Comparison of ENCODE assay signal across 11 cellular contexts in the genomic region with DNA sequence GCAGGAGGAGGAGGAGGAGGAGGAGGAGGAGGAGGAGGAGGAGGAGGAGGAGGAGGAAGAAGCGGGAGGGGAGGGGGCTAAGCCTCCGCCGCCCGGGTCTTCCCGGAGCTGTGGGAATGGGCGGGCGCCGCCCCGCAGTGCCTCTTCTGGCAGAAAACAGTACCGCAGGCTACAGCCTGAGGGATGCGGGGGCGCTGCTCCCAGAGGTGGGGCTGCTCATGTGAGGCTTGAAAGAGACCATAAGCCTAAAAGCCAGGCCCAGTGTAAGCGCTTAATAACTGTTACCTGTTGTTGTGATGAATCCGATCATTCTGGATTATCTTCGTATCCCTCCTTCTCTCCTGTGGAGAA. TPM values are rescaled to one million over a fixed set of nuclear protein-coding genes. Genes with fewer than 3 reads are reported as not detected.
DNase-seq lines count a peak whose midpoint lies in the region; ATAC-seq and TF ChIP-seq lines count a peak whose summit lies in the region.
"Not testable (repeated sequence)": the region's sequence is repeated elsewhere in the genome, so short reads cannot be mapped to it uniquely, and the experiment has no call there.
"Had no signal": no experiment of that assay in that cellular context is flagged by ENCODE, and none has a peak within 500 bp of the region (broad histone marks: within the 10 kb centered on the region; RNA-seq: fewer than 3 reads in every experiment).

A gene with protein sequence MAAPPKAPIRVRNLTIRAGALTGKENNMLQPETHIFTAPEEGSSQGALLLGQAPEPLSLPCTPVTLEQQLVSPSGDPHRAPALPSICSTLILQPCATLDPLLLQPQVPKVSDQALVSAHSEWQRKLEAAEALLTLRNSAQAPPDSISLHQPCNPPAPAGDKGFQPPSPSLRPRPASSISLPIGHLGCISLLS (minus strand): TSS at position 19 of the 351 bp plus-strand sequence. CDS start 68,143 bp downstream, outside the sequence.

- TF ChIP-seq CTCF in CD4-positive, alpha-beta T cell (IDR thresholded peaks at IDR 0.05); Panc1 (IDR thresholded peaks at IDR 0.05); body of pancreas (IDR thresholded peaks at IDR 0.05): not testable (repeated sequence)

- H3K4me3 Mint-ChIP-seq in CD4-positive, alpha-beta T cell; memory B cell: not testable (repeated sequence)

- not testable (repeated sequence) for H3K4me1 Mint-ChIP-seq in CD4-positive, alpha-beta T cell (ENCODE audit: low read depth); memory B cell

- peak; percentile 84 for ATAC-seq in CD4-positive, alpha-beta T cell (ENCODE audit: poor library complexity)
- ATAC-seq in GM18873 (IDR thresholded peaks at IDR 0.05; ENCODE audit: low FRiP score, unreplicated experiment) = peak; percentile 79
- peak; percentile 89 for ATAC-seq in GM21390 (IDR thresholded peaks at IDR 0.05; ENCODE audit: unreplicated experiment)
- peak; percentile 87 for ATAC-seq in HG02759 (IDR thresholded peaks at IDR 0.05; ENCODE audit: unreplicated experiment)
- peak; percentile 88 for ATAC-seq in HG03159 (IDR thresholded peaks at IDR 0.05; ENCODE audit: unreplicated experiment)
- peak; percentile 80 for ATAC-seq in Panc1
- ATAC-seq in body of pancreas = peak; percentile 79
- peak; percentile 81 for ATAC-seq in memory B cell (ENCODE audit: low read depth)

- DNase-seq in CD4-positive, alpha-beta T cell; Panc1 (ENCODE audit: low read depth, low spot score); body of pancreas; memory B cell (ENCODE audit: low spot score in 2 of 2): not testable (repeated sequence)

- H3K27ac ChIP-seq in CD4-positive, alpha-beta T cell (ENCODE audit: low read depth, low read length); Panc1 (ENCODE audit: low read length); body of pancreas: not testable (repeated sequence)

- intact Hi-C loops in CD4-positive, alpha-beta T cell (cut with DNase I, micrococcal nuclease); Panc1 (cut with micrococcal nuclease; ENCODE audit: unreplicated experiment); body of pancreas (cut with DNase I): not testable (repeated sequence)

- not testable (repeated sequence) for H3K27ac Mint-ChIP-seq in CD4-positive, alpha-beta T cell; memory B cell

- H3K27me3 ChIP-seq in CD4-positive, alpha-beta T cell (ENCODE audit: control insufficient read depth, insufficient read depth, low read length); Panc1 (ENCODE audit: control insufficient read depth, insufficient read depth, low read length); body of pancreas: not testable (repeated sequence)

- H3K36me3 ChIP-seq in Panc1 (ENCODE audit: control insufficient read depth, insufficient read depth, low read length); body of pancreas (replicated peaks in 1 of 2; ENCODE audit: insufficient read depth in 1 of 2, low read depth in 2 of 2): not testable (repeated sequence)

- not testable (repeated sequence) for H3K4me1 ChIP-seq in Panc1 (ENCODE audit: control insufficient read depth, insufficient read depth, low read length); body of pancreas

- H3K27me3 Mint-ChIP-seq in CD4-positive, alpha-beta T cell; memory B cell: not testable (repeated sequence)

- not testable (repeated sequence) for H3K9me3 Mint-ChIP-seq in CD4-positive, alpha-beta T cell; memory B cell

- in situ Hi-C loops in Panc1 (cut with HindIII; ENCODE audit: low pct_unique_long_range_greater_than_20kb, low sequenced_read_pairs) = not testable (repeated sequence)

- CTCF ChIA-PET in CD4-positive, alpha-beta T cell (lab: Charles Lee); Panc1 (lab: Charles Lee): not testable (repeated sequence)

- not testable (repeated sequence) for BruUV-seq in Panc1 (replicated peaks; lab: Mats Ljungman, UMichigan)

- not testable (repeated sequence) for H3K9me3 ChIP-seq in CD4-positive, alpha-beta T cell (ENCODE audit: control insufficient read depth, low read length); Panc1 (ENCODE audit: control insufficient read depth, insufficient read depth, low read depth, low read length); body of pancreas

- not testable (repeated sequence) for H3K36me3 Mint-ChIP-seq in CD4-positive, alpha-beta T cell (ENCODE audit: low read depth); memory B cell

- no CpG with 5 or more reads among the region's 15 CpGs for WGBS in body of pancreas, 2 donors

- TF ChIP-seq POLR2A in body of pancreas (IDR thresholded peaks at IDR 0.05) = not testable (repeated sequence)

- POLR2A ChIA-PET in CD4-positive, alpha-beta T cell (lab: Charles Lee); Panc1 (lab: Charles Lee): not testable (repeated sequence)

- H3K4me3 ChIP-seq in Panc1 (ENCODE audit: low read depth in 2 of 2, low read length in 2 of 2); body of pancreas: not testable (repeated sequence)

RNA-seq across cellular contexts. Expression of the gene that starts here (rescaled TPM):
- under 1 TPM; 0.50 to 0.85 TPM for total RNA-seq in CD4-positive, alpha-beta T cell
- 0.31 TPM for total RNA-seq in Panc1 (2021; ENCODE audit: unreplicated experiment)
- polyA plus RNA-seq in Panc1 (2012; ENCODE audit: insufficient read length) = not detected
- total RNA-seq in body of pancreas = not detected
- total RNA-seq: epithelial cell of proximal tubule, H4, LHCN-M2 had no signal

Comparison
In these comparisons a context has a peak if more than half of its experiments do, and no peak if none do; other contexts are left out.
1. Peak in ATAC-seq in CD4-positive, alpha-beta T cell; RNA of the gene not detected or under 1 TPM.
2. Peak in ATAC-seq in Panc1; RNA of the gene not detected or under 1 TPM.
3. Peak in ATAC-seq in body of pancreas; RNA of the gene not detected or under 1 TPM.